Comparison of ENCODE assay signal across 23 cellular contexts in the genomic region with DNA sequence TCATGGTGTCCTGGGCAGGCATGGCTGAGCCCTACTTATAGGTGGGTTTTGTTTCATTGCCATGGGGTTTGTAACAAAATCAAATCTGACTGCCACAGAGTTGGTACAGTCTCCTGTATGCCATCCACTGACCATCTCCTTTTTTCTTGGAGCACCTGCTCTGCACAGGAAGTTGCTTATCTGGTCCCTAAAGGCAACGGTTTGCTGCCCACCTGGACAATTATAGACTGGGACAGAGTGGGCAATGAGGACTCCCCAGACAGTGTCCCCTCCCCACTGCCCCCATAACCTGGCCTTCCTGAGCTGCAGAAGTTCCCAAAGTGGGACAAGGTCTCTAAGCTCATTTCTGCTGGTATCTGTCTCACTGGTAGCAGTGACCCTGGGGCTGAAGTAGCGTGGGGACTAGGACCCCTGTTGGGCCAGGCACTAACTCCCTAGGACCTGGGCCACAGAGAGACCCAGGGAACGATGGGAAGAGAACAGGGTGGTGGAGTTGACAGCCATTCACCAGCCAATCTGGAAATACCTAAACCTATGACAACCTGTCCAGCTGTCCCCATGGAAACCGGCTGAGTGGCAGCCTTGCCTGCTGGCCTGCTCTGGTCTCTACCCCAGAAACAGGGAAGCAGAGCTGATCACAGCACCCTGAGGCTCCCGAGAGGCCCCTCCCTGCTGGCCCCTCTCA.
"Had no signal": no experiment of that assay in that cellular context is flagged by ENCODE, and none has a peak within 500 bp of the region (broad histone marks: within the 10 kb centered on the region; RNA-seq: fewer than 3 reads in every experiment).

No MANE protein-coding gene starts in this region.

- DNase-seq: activated naive CD4-positive, alpha-beta T cell; activated T-cell treated with anti-CD3 and anti-CD28 coated beads, Interleukin-2, amount 50 U/mL, for 1 hour; cortex of kidney; effector CD4-positive, alpha-beta T cell; heart right ventricle; immature natural killer cell; mesenchymal stem cell; naive B cell; stimulated activated CD4-positive, alpha-beta T cell treated with anti-CD3 and anti-CD28 coated beads, Interleukin-4, amount 100 ng/mL, for 1 hour; stomach; trophoblast cell had no signal

- H3K27ac Mint-ChIP-seq: activated CD4-positive, alpha-beta T cell treated with anti-CD3 and anti-CD28 coated beads, Interleukin-2, amount 10 ng/mL, durations not matched to agents 24 days and 14 days; activated CD8-positive, alpha-beta T cell treated with anti-CD3 and anti-CD28 coated beads for 36 hours; activated T-helper 17 cell treated with anti-CD3 and anti-CD28 coated beads, Interleukin-2, amount 50 U/mL, for 72 hours; immature natural killer cell had no signal

- ATAC-seq: activated CD8-positive, alpha-beta T cell treated with anti-CD3 and anti-CD28 coated beads for 36 hours; activated T-helper 17 cell treated with anti-CD3 and anti-CD28 coated beads, Interleukin-2, amount 50 U/mL, for 72 hours; gastroesophageal sphincter; heart right ventricle; sciatic nerve had no signal

- H3K36me3 Mint-ChIP-seq: immature natural killer cell had no signal

- H3K9me3 ChIP-seq: ascending aorta, mucosa of descending colon, neutrophil, vagina had no signal

- H3K36me3 ChIP-seq: ascending aorta, esophagus muscularis mucosa, gastroesophageal sphincter, heart right ventricle, neutrophil, stomach, vagina had no signal

- H3K4me3 Mint-ChIP-seq: activated CD4-positive, alpha-beta T cell treated with anti-CD3 and anti-CD28 coated beads, Interleukin-2, amount 10 ng/mL, durations not matched to agents 24 days and 14 days; activated CD8-positive, alpha-beta T cell treated with anti-CD3 and anti-CD28 coated beads for 36 hours; activated T-helper 17 cell treated with anti-CD3 and anti-CD28 coated beads, Interleukin-2, amount 50 U/mL, for 72 hours had no signal

- H3K4me3 ChIP-seq: ascending aorta, esophagus muscularis mucosa, gastroesophageal sphincter, heart right ventricle, mucosa of descending colon, smooth muscle cell, stomach, vagina had no signal

- H3K27ac ChIP-seq: ascending aorta, esophagus muscularis mucosa, gastroesophageal sphincter, heart right ventricle, neutrophil, parathyroid adenoma, stomach, vagina had no signal

- H3K9me3 Mint-ChIP-seq: activated CD8-positive, alpha-beta T cell treated with anti-CD3 and anti-CD28 coated beads for 36 hours; activated T-helper 17 cell treated with anti-CD3 and anti-CD28 coated beads, Interleukin-2, amount 50 U/mL, for 72 hours had no signal

- H3K4me1 ChIP-seq: ascending aorta, esophagus muscularis mucosa, gastroesophageal sphincter, heart right ventricle, parathyroid adenoma, vagina had no signal

- H3K27me3 ChIP-seq: ascending aorta, vagina had no signal
